ENCODE assay signal across 1 cellular context in the genomic region with DNA sequence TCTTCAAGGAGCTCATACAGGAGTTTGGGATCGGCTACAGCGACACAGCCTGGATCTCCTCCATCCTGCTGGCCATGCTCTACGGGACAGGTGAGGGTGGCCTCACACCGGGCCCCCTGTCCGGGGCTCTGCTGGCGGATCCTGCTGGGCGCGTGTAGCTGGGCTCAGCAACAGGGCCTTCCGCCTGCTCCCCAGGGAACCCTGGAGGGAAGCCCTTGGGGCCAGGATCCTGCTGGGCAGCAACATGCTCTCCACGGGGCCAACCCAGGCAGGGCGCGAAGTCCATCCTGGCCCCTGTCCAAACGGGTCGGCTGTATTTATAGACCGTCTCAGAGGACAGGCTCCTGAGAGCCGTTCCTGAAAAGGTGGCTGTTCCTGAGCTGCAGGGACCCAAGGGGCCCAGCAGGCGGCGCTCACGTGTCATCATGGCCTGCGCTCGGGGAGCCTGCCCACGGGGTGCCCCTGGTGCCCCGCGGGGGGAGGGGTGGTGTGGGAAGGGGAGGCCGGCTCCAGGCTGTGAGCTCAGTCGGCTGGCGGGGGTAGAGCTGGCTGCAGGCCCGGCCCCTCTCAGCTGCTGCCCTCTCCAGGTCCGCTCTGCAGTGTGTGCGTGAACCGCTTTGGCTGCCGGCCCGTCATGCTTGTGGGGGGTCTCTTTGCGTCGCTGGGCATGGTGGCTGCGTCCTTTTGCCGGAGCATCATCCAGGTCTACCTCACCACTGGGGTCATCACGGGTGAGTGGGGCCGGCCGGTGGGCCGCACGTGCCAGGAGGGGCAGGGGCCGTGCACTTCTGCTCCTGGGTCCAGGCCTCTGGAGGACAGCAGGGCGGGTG.
TF ChIP-seq lines count a peak whose summit lies in the region.

No MANE protein-coding gene starts in this region.

TF ChIP-seq in A549, 52 proteins besides CTCF, POLR2A, EP300 and RAD21 (continued from another document):
- TF ChIP-seq, protein P1, sequence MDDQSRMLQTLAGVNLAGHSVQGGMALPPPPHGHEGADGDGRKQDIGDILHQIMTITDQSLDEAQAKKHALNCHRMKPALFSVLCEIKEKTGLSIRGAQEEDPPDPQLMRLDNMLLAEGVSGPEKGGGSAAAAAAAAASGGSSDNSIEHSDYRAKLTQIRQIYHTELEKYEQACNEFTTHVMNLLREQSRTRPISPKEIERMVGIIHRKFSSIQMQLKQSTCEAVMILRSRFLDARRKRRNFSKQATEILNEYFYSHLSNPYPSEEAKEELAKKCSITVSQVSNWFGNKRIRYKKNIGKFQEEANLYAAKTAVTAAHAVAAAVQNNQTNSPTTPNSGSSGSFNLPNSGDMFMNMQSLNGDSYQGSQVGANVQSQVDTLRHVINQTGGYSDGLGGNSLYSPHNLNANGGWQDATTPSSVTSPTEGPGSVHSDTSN (IDR thresholded peaks at IDR 0.05): peak; percentile 9; the same call in 1 of the 2 replicates
- TF ChIP-seq ZFP36 (IDR thresholded peaks at IDR 0.05; ENCODE audit: borderline replicate concordance, partially characterized antibody) (no peak), FOXS1 (CRISPR knock-in tag; IDR thresholded peaks at IDR 0.05) (0 out of 2 replicates have a peak, but pooled peaks have one; percentile 20), NFE2L2 (conservative IDR thresholded peaks at IDR 0.05; ENCODE audit: low read length) (no peak), HEYL (CRISPR knock-in tag; IDR thresholded peaks at IDR 0.05) (no peak), MAZ (IDR thresholded peaks at IDR 0.05; ENCODE audit: borderline replicate concordance, low read depth, low read length) (no peak), NPAS2 (CRISPR knock-in tag; IDR thresholded peaks at IDR 0.05; ENCODE audit: borderline replicate concordance) (no peak), KDM5A (IDR thresholded peaks at IDR 0.05) (no peak), HOXB5 (CRISPR knock-in tag; IDR thresholded peaks at IDR 0.05) (0 out of 2 replicates have a peak, but pooled peaks have one; percentile 53), ZSCAN20 (CRISPR knock-in tag; IDR thresholded peaks at IDR 0.05) (no peak), CBX2 (IDR thresholded peaks at IDR 0.05; ENCODE audit: borderline replicate concordance, low read depth) (no peak), JUN (IDR thresholded peaks at IDR 0.05) (0 out of 5 replicates have a peak, but pooled peaks of 1 of the 2 experiments have one; percentile 24), RNF2 (IDR thresholded peaks at IDR 0.05; ENCODE audit: borderline replicate concordance, low read depth) (no peak), CBX8 (IDR thresholded peaks at IDR 0.05) (no peak), CHD4 (IDR thresholded peaks at IDR 0.05; ENCODE audit: borderline replicate concordance) (no peak), KDM1A (IDR thresholded peaks at IDR 0.05; ENCODE audit: low read depth) (no peak), GATA3 (IDR thresholded peaks at IDR 0.05; ENCODE audit: borderline replicate concordance) (no peak), TP53 (CRISPR knock-in tag; IDR thresholded peaks at IDR 0.05) (no peak), TFCP2L1 (CRISPR knock-in tag; IDR thresholded peaks at IDR 0.05) (no peak), HOXA7 (CRISPR knock-in tag; IDR thresholded peaks at IDR 0.05) (no peak), CEBPB (IDR thresholded peaks at IDR 0.05) (0 out of 4 replicates have a peak, but pooled peaks of 1 of the 2 experiments have one; percentile 3), FOSL2 (IDR thresholded peaks at IDR 0.05) (no peak), FOSL2 (CRISPR knock-in tag; IDR thresholded peaks at IDR 0.05) (no peak), MAFK (IDR thresholded peaks at IDR 0.05; ENCODE audit: partially characterized antibody) (no peak), SMC3 (IDR thresholded peaks at IDR 0.05) (peak; percentile 93), HDAC2 (IDR thresholded peaks at IDR 0.05) (no peak), EHMT2 (IDR thresholded peaks at IDR 0.05; ENCODE audit: low read depth) (no peak), RCOR1 (IDR thresholded peaks at IDR 0.05; ENCODE audit: low read depth, low read length) (no peak), SREBF2 (IDR thresholded peaks at IDR 0.05) (no peak), ZNF302 (CRISPR knock-in tag; IDR thresholded peaks at IDR 0.05) (no peak), RFX5 (IDR thresholded peaks at IDR 0.05) (no peak), POLR2AphosphoS2 (conservative IDR thresholded peaks at IDR 0.05; ENCODE audit: low read length) (peak; percentile 53; the same call in 1 of the 2 replicates), FOSB (CRISPR knock-in tag; IDR thresholded peaks at IDR 0.05) (no peak), CHD2 (IDR thresholded peaks at IDR 0.05; ENCODE audit: low read length, partially characterized antibody) (no peak), BHLHE40 (IDR thresholded peaks at IDR 0.05; ENCODE audit: low read depth, low read length) (no peak), ZC3H11A (IDR thresholded peaks at IDR 0.05) (no peak), MYC (IDR thresholded peaks at IDR 0.05; ENCODE audit: borderline replicate concordance, low read length) (0 out of 2 replicates have a peak, but pooled peaks have one; percentile 23), HOXB13 (CRISPR knock-in tag; IDR thresholded peaks at IDR 0.05; ENCODE audit: low read depth) (no peak), ESRRA (IDR thresholded peaks at IDR 0.05; ENCODE audit: borderline replicate concordance, low read length) (no peak)
- TF ChIP-seq, protein P2, sequence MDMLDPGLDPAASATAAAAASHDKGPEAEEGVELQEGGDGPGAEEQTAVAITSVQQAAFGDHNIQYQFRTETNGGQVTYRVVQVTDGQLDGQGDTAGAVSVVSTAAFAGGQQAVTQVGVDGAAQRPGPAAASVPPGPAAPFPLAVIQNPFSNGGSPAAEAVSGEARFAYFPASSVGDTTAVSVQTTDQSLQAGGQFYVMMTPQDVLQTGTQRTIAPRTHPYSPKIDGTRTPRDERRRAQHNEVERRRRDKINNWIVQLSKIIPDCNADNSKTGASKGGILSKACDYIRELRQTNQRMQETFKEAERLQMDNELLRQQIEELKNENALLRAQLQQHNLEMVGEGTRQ (IDR thresholded peaks at IDR 0.05): 0 out of 2 replicates have a peak, but pooled peaks have one; percentile 3
- TF ChIP-seq, protein P3, sequence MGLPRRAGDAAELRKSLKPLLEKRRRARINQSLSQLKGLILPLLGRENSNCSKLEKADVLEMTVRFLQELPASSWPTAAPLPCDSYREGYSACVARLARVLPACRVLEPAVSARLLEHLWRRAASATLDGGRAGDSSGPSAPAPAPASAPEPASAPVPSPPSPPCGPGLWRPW (IDR thresholded peaks at IDR 0.05): no peak
- TF ChIP-seq, protein P4, sequence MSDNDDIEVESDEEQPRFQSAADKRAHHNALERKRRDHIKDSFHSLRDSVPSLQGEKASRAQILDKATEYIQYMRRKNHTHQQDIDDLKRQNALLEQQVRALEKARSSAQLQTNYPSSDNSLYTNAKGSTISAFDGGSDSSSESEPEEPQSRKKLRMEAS (IDR thresholded peaks at IDR 0.05): peak; percentile 70
- TF ChIP-seq, protein P5, sequence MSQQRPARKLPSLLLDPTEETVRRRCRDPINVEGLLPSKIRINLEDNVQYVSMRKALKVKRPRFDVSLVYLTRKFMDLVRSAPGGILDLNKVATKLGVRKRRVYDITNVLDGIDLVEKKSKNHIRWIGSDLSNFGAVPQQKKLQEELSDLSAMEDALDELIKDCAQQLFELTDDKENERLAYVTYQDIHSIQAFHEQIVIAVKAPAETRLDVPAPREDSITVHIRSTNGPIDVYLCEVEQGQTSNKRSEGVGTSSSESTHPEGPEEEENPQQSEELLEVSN (IDR thresholded peaks at IDR 0.05; ENCODE audit: borderline replicate concordance, low read depth): peak; percentile 83; the same call in 1 of the 2 replicates
- TF ChIP-seq, protein P6, sequence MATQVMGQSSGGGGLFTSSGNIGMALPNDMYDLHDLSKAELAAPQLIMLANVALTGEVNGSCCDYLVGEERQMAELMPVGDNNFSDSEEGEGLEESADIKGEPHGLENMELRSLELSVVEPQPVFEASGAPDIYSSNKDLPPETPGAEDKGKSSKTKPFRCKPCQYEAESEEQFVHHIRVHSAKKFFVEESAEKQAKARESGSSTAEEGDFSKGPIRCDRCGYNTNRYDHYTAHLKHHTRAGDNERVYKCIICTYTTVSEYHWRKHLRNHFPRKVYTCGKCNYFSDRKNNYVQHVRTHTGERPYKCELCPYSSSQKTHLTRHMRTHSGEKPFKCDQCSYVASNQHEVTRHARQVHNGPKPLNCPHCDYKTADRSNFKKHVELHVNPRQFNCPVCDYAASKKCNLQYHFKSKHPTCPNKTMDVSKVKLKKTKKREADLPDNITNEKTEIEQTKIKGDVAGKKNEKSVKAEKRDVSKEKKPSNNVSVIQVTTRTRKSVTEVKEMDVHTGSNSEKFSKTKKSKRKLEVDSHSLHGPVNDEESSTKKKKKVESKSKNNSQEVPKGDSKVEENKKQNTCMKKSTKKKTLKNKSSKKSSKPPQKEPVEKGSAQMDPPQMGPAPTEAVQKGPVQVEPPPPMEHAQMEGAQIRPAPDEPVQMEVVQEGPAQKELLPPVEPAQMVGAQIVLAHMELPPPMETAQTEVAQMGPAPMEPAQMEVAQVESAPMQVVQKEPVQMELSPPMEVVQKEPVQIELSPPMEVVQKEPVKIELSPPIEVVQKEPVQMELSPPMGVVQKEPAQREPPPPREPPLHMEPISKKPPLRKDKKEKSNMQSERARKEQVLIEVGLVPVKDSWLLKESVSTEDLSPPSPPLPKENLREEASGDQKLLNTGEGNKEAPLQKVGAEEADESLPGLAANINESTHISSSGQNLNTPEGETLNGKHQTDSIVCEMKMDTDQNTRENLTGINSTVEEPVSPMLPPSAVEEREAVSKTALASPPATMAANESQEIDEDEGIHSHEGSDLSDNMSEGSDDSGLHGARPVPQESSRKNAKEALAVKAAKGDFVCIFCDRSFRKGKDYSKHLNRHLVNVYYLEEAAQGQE (IDR thresholded peaks at IDR 0.05): no peak
- TF ChIP-seq, protein P7, sequence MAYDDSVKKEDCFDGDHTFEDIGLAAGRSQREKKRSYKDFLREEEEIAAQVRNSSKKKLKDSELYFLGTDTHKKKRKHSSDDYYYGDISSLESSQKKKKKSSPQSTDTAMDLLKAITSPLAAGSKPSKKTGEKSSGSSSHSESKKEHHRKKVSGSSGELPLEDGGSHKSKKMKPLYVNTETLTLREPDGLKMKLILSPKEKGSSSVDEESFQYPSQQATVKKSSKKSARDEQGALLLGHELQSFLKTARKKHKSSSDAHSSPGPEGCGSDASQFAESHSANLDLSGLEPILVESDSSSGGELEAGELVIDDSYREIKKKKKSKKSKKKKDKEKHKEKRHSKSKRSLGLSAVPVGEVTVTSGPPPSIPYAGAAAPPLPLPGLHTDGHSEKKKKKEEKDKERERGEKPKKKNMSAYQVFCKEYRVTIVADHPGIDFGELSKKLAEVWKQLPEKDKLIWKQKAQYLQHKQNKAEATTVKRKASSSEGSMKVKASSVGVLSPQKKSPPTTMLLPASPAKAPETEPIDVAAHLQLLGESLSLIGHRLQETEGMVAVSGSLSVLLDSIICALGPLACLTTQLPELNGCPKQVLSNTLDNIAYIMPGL (CRISPR knock-in tag; IDR thresholded peaks at IDR 0.05; ENCODE audit: borderline replicate concordance): no peak
- TF ChIP-seq, protein P8, sequence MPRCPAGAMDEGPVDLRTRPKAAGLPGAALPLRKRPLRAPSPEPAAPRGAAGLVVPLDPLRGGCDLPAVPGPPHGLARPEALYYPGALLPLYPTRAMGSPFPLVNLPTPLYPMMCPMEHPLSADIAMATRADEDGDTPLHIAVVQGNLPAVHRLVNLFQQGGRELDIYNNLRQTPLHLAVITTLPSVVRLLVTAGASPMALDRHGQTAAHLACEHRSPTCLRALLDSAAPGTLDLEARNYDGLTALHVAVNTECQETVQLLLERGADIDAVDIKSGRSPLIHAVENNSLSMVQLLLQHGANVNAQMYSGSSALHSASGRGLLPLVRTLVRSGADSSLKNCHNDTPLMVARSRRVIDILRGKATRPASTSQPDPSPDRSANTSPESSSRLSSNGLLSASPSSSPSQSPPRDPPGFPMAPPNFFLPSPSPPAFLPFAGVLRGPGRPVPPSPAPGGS (IDR thresholded peaks at IDR 0.05): no peak
- TF ChIP-seq, protein P9, sequence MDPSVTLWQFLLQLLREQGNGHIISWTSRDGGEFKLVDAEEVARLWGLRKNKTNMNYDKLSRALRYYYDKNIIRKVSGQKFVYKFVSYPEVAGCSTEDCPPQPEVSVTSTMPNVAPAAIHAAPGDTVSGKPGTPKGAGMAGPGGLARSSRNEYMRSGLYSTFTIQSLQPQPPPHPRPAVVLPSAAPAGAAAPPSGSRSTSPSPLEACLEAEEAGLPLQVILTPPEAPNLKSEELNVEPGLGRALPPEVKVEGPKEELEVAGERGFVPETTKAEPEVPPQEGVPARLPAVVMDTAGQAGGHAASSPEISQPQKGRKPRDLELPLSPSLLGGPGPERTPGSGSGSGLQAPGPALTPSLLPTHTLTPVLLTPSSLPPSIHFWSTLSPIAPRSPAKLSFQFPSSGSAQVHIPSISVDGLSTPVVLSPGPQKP (IDR thresholded peaks at IDR 0.05; ENCODE audit: low read depth, low read length): no peak
TF ChIP-seq in A549: peak in this region for 11.
